Comparison of ENCODE assay signal across 8 cellular contexts in the genomic region with DNA sequence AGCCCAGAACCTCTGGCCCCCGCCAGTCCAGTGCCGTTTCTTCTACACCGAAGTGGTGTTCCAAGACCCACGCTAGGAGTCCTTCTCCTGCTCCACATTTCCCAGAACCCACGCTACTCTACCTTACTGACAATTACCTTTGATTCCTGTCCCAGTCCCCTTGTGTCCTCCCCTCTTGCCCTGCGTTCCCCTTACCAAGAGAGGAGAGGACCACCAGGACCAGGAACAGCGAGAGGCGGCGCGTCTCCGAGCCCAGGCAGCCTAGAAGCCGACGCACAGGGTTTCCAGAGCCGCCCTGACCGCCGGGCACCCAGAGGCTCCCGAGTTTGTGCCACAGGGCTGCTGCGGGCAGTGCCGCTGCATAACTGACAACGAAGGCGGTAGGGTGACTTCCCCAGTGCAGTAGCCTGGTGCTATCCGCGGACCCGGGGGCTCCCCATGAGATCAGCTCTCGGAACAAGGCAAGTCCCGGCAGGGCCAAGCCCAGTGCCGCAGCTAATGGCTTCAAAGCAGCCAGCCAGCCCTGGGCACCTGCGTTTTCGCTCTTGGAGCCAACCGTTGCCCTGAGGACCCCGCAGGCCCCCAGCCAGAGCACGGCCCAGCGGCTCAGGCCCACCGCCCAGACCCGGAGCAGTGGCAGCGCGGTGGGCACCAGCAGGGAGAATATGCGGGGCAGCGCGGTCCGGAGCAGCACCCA. TPM values are rescaled to one million over a fixed set of nuclear protein-coding genes. Genes with fewer than 3 reads are reported as not detected.
DNase-seq lines count a peak whose midpoint lies in the region; ATAC-seq, FAIRE-seq and TF ChIP-seq lines count a peak whose summit lies in the region.

No MANE protein-coding gene starts in this region.

- no peaks in the 10 kb centered on the region for H3K9me3 Mint-ChIP-seq in CD8-positive, alpha-beta T cell

- peak overlapping the region; percentile 99 for H3K4me3 Mint-ChIP-seq in CD8-positive, alpha-beta T cell

- H3K36me3 Mint-ChIP-seq in CD8-positive, alpha-beta T cell, result peaks cover 91% of the 10 kb centered on the region

- no peak for TF ChIP-seq CTCF in CD8-positive, alpha-beta T cell (IDR thresholded peaks at IDR 0.05)
- TF ChIP-seq CTCF in choroid plexus epithelial cell (conservative IDR thresholded peaks at IDR 0.05; ENCODE audit: low read depth, low read length), result no peak

- peaks cover 37% of the 10 kb centered on the region for H3K36me3 ChIP-seq in CD8-positive, alpha-beta T cell (ENCODE audit: insufficient read depth, low read length)

- peak; percentile 33 for ATAC-seq in CD8-positive, alpha-beta T cell
- peak; percentile 14 for ATAC-seq in GM19463 (IDR thresholded peaks at IDR 0.05; ENCODE audit: unreplicated experiment)
- peak; percentile 25 to 33 for ATAC-seq in activated CD4-positive, CD25-positive, alpha-beta regulatory T cell treated with anti-CD3 and anti-CD28 coated beads, Interleukin-2, amount 50 U/mL, for 24 hours

- peaks cover 66% of the 10 kb centered on the region for H3K4me1 ChIP-seq in CD8-positive, alpha-beta T cell (ENCODE audit: insufficient read depth, low read length)

- no peaks in the 10 kb centered on the region for H3K9me3 ChIP-seq in CD8-positive, alpha-beta T cell (ENCODE audit: low read length)

- FAIRE-seq in HTR-8/SVneo (lab: Jason Lieb, UNC), result no peak

- peaks cover 71% of the 10 kb centered on the region for H3K4me1 Mint-ChIP-seq in CD8-positive, alpha-beta T cell (ENCODE audit: low read depth)

- peak overlapping the region; percentile 99 for H3K4me3 ChIP-seq in CD8-positive, alpha-beta T cell (ENCODE audit: low read depth, low read length)
- H3K4me3 ChIP-seq in choroid plexus epithelial cell (ENCODE audit: low read depth, low read length), result peak overlapping the region; percentile 90

- POLR2A ChIA-PET in CD8-positive, alpha-beta T cell (lab: Charles Lee), result interaction anchor here (0.8 to 5.5 kb wide), 11 partner anchors 8 to 1018 kb away, joined by 3 to 182 read pairs (median 5); partner anchors contain the start of genes ATF6B, BRD2, HLA-DMA and PSMB8

- DNase-seq in CD8-positive, alpha-beta T cell, result peak in 5 of 7 experiments; percentile 38 to 76 (median 62)
- peak; percentile 23 for DNase-seq in HTR-8/SVneo (ENCODE audit: insufficient read length, low spot score)
- DNase-seq in choroid plexus epithelial cell (ENCODE audit: low read depth), result peak; percentile 39
- peak; percentile 7 for DNase-seq in kidney glomerular epithelial cell (lab: John Stamatoyannopoulos, UW)
- DNase-seq in stimulated activated CD4-positive, alpha-beta T cell treated with anti-CD3 and anti-CD28 coated beads, Interleukin-2, amount 100 ng/mL, for 24 hours, result peak; percentile 54 to 70
- no peak for DNase-seq in NCI-H1930 (lab: John Stamatoyannopoulos, UW)

- H3K27me3 Mint-ChIP-seq in CD8-positive, alpha-beta T cell (ENCODE audit: low read depth), result no peaks in the 10 kb centered on the region

- no peaks in the 10 kb centered on the region for H3K27me3 ChIP-seq in CD8-positive, alpha-beta T cell (ENCODE audit: insufficient read depth, low read length)

- H3K27ac ChIP-seq in CD8-positive, alpha-beta T cell (ENCODE audit: low read depth, low read length), result peak overlapping the region; percentile 98

- intact Hi-C loops in CD8-positive, alpha-beta T cell (cut with DNase I, micrococcal nuclease), result loop anchor here (1.0 to 10.0 kb wide), 4 partner anchors 9 to 722 kb away; partner anchors contain the start of genes PSMB8 (in 2 of the 2), AGPAT1 (in 1 of the 2), KIFC1 (in 1 of the 2) and RNF5 (in 1 of the 2)

- H3K27ac Mint-ChIP-seq in CD8-positive, alpha-beta T cell, result peak overlapping the region; percentile 100

- CTCF ChIA-PET in CD8-positive, alpha-beta T cell (lab: Charles Lee), result interaction anchor here (0.7 to 8.8 kb wide), 11 partner anchors 8 to 132 kb away, joined by 3 to 299 read pairs (median 5); partner anchors contain the start of genes PSMB8 and TAP2

RNA-seq across cellular contexts. Expression of gene TAP1, which starts 0.5 kb away (rescaled TPM):
- 10 to 100 TPM; 98.0 to 98.1 TPM for total RNA-seq in CD8-positive, alpha-beta T cell

RNA-seq across cellular contexts. Expression of gene PSMB9, which starts 1.0 kb away (rescaled TPM):
- 10 to 100 TPM; 32.9 to 34.7 TPM for total RNA-seq in CD8-positive, alpha-beta T cell

RNA-seq across cellular contexts. Expression of gene PSMB8, which starts 9.1 kb away (rescaled TPM):
- 100 to 1,000 TPM; 108 to 117 TPM for total RNA-seq in CD8-positive, alpha-beta T cell

RNA-seq across cellular contexts. Expression of gene TAP2, which starts 14.5 kb away (rescaled TPM):
- 10 to 100 TPM; 88.9 to 91.0 TPM for total RNA-seq in CD8-positive, alpha-beta T cell

RNA-seq across cellular contexts. Expression of gene HLA-DOB, which starts 36.2 kb away (rescaled TPM):
- total RNA-seq in CD8-positive, alpha-beta T cell, result 10 to 100 TPM; 12.8 to 13.4 TPM

Comparison
In these comparisons a context has a peak if more than half of its experiments do, and no peak if none do; other contexts are left out.
1. DNase-seq: peak in CD8-positive, alpha-beta T cell (5 of 7), HTR-8/SVneo (single experiment), choroid plexus epithelial cell (single experiment), kidney glomerular epithelial cell (single experiment) and stimulated activated CD4-positive, alpha-beta T cell treated with anti-CD3 and anti-CD28 coated beads, Interleukin-2, amount 100 ng/mL, for 24 hours (2 of 2); none in NCI-H1930 (0 of 2).
2. Peak in every context shown above with its lines, with median percentiles within 50 percentile points of each other: ATAC-seq.